ENCODE assay signal across 8 cellular contexts in the genomic region with DNA sequence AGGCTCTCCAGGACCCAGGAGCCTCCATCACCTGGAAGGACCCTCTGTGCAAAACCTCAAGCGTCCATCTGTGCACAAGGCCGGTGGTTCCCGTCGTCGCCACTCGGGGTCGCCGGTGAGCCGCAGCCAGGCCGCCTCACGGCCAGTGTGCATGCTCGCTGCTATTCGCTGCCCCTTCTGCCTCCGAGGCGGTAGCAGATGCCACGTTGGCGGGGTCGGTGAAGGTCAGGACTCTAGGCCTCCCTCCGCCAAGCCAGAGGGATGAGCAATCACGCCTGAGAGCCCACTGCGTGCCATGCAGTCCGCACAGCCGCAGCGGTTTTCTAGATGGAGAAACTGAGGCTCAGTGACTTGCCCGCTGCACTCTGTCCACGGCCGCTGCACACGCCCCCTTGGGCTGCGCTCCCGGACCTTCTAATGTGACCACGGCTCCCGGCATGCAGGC. TPM values are rescaled to one million over a fixed set of nuclear protein-coding genes. Genes with fewer than 3 reads are reported as not detected.
A peak's percentile ranks its signal among the peaks of the same experiment; 100 is the strongest.
DNase-seq lines count a peak whose midpoint lies in the region; ATAC-seq and TF ChIP-seq lines count a peak whose summit lies in the region.

No MANE protein-coding gene starts in this region.

- no peaks in the 10 kb centered on the region for H3K36me3 ChIP-seq in tibial artery

- peaks cover 0 to 18% of the 10 kb centered on the region in 2 donors for H3K27me3 ChIP-seq in tibial artery

- ATAC-seq in Right ventricle myocardium superior (ENCODE audit: poor library complexity) (peak; percentile 88), HG03460 (IDR thresholded peaks at IDR 0.05; ENCODE audit: unreplicated experiment) (no peak)

- peak; percentile 82 to 94 for TF ChIP-seq CTCF in tibial artery (IDR thresholded peaks at IDR 0.05)

- no peaks in the 10 kb centered on the region for H3K9me3 ChIP-seq in tibial artery

- peaks cover 0 to 4% (median 0%) of the 10 kb centered on the region in 4 donors for H3K4me1 ChIP-seq in tibial artery

- H3K27ac ChIP-seq in tibial artery = no peak overlapping the region

- intact Hi-C loops in Right ventricle myocardium superior (cut with DNase I) = no loop called here
- intact Hi-C loops in cardiac septum (cut with DNase I) = no loop called here
- intact Hi-C loops in tibial artery (cut with DNase I; ENCODE audit: low total_unique reads) = no loop called here

- H3K4me3 ChIP-seq in tibial artery = no peak overlapping the region

- peak; percentile 83 for DNase-seq in Right ventricle myocardium superior
- no peak for DNase-seq in cardiac septum (ENCODE audit: low spot score)
- DNase-seq in SKM-1 (lab: John Stamatoyannopoulos, UW; ENCODE audit: unreplicated experiment) = peak; percentile 28
- peak; percentile 16 for DNase-seq in globus pallidus (ENCODE audit: low spot score)
- no peak for DNase-seq in tibial artery
- no peak for DNase-seq in HT-29 (ENCODE audit: low spot score)
- no peak for DNase-seq in NCI-H2196 (lab: John Stamatoyannopoulos, UW; ENCODE audit: unreplicated experiment)

RNA-seq across cellular contexts. Expression of a gene that starts 5.7 kb away (rescaled TPM):
- 0.22 TPM for total RNA-seq in Right ventricle myocardium superior
- 0.38 TPM for total RNA-seq in cardiac septum
- 96.8 and 102 TPM in 2 replicates for total RNA-seq in HT-29 (2014; rRNA removed; shearing (Covaris generic))

RNA-seq across cellular contexts. Expression of a gene that starts 27.1 kb away (rescaled TPM):
- total RNA-seq in Right ventricle myocardium superior (not detected), cardiac septum (not detected)
- 0.15 and 0.63 TPM in 2 replicates for total RNA-seq in HT-29 (2014; rRNA removed; shearing (Covaris generic))

RNA-seq across cellular contexts. Expression of a gene that starts 54.5 kb away (rescaled TPM):
- total RNA-seq in Right ventricle myocardium superior (5.5 TPM), cardiac septum (11.5 TPM)
- total RNA-seq in HT-29 (2014; rRNA removed; shearing (Covaris generic)) = 21.2 and 35.9 TPM in 2 replicates

Comparison
In these comparisons a context has a peak if more than half of its experiments do, and no peak if none do; other contexts are left out.
1. DNase-seq: peak in Right ventricle myocardium superior (single experiment), SKM-1 (single experiment) and globus pallidus (single experiment); none in cardiac septum (single experiment), tibial artery (0 of 2), HT-29 (single experiment) and NCI-H2196 (single experiment).
2. RNA of a gene that starts 5.7 kb away (total RNA-seq): 96.8 to 102 TPM in HT-29; 0.38 TPM in cardiac septum (single experiment) and 0.22 TPM in Right ventricle myocardium superior (single experiment); every median in the first group is over 10 times any median in the second.